In genomic region chr6:112886415-112886814, GRCh38 we compare ENCODE assay signal across 13 cellular contexts.
"Had no signal": no experiment of that assay in that cellular context is flagged by ENCODE, and none has a peak within 500 bp of the region (broad histone marks: within the 10 kb centered on the region; RNA-seq: fewer than 3 reads in every experiment).

No MANE protein-coding gene starts in this region.

- H3K4me1 ChIP-seq: colonic mucosa, heart left ventricle had no signal

- H3K36me3 ChIP-seq: colonic mucosa, heart left ventricle had no signal

- H3K27me3 ChIP-seq: colonic mucosa, heart left ventricle had no signal

- DNase-seq: colonic mucosa; dermis blood vessel endothelial cell; erythroblast; heart left ventricle; left colon; left ventricle myocardium superior; naive thymus-derived CD4-positive, alpha-beta T cell; nephron progenitor cell; posterior cingulate gyrus; small intestine; stimulated activated CD4-positive, alpha-beta T cell treated with anti-CD3 and anti-CD28 coated beads, Interleukin-12 subunit alpha, Interleukin-12 subunit beta, amount 100 ng/mL, for 4 hours; stimulated activated naive CD4-positive, alpha-beta T cell treated with Interleukin-2 at 50 U/mL for 16 hours; trophoblast cell had no signal

- H3K4me3 ChIP-seq: colonic mucosa, heart left ventricle had no signal

- H3K27ac ChIP-seq: colonic mucosa, heart left ventricle had no signal

- H3K9me3 ChIP-seq: colonic mucosa, heart left ventricle had no signal

- ATAC-seq: heart left ventricle; left colon; left ventricle myocardium superior; naive thymus-derived CD4-positive, alpha-beta T cell had no signal
